Comparison of ENCODE assay signal across 8 cellular contexts in genomic region chr6:73516712-73517489, GRCh38. TPM values are rescaled to one million over a fixed set of nuclear protein-coding genes. Genes with fewer than 3 reads are reported as not detected.
DNase-seq lines count a peak whose midpoint lies in the region; ATAC-seq and TF ChIP-seq lines count a peak whose summit lies in the region.

No MANE protein-coding gene starts in this region.

- DNase-seq in activated naive CD4-positive, alpha-beta T cell treated with anti-CD3 and anti-CD28 coated beads for 36 hours = no peak
- no peak for DNase-seq in activated naive CD4-positive, alpha-beta T cell treated with Interleukin-2 at 50 U/mL for 16 hours
- DNase-seq in WERI-Rb-1 (no peak), glomerular visceral epithelial cell (ENCODE audit: extremely low spot score) (peak; percentile 16), upper lobe of right lung (no peak), hippocampal formation (lab: John Stamatoyannopoulos, UW) (no peak), posterior vena cava (ENCODE audit: low spot score) (no peak), NCI-H146 (lab: John Stamatoyannopoulos, UW) (no peak)

- no peaks in the 10 kb centered on the region for H3K9me3 Mint-ChIP-seq in activated naive CD4-positive, alpha-beta T cell treated with anti-CD3 and anti-CD28 coated beads for 36 hours

- peaks cover 37% of the 10 kb centered on the region for H3K4me1 ChIP-seq in upper lobe of right lung

- H3K27me3 Mint-ChIP-seq in activated naive CD4-positive, alpha-beta T cell treated with anti-CD3 and anti-CD28 coated beads for 36 hours (ENCODE audit: low read depth) = peaks cover 4% of the 10 kb centered on the region

- H3K36me3 ChIP-seq in WERI-Rb-1 (peaks cover 68% of the 10 kb centered on the region), upper lobe of right lung (peaks cover 64% of the 10 kb centered on the region)

- peak overlapping the region; percentile 14 for H3K27ac ChIP-seq in WERI-Rb-1
- H3K27ac ChIP-seq in upper lobe of right lung = peak overlapping the region; percentile 26

- peak overlapping the region; percentile 83 for H3K27ac Mint-ChIP-seq in activated naive CD4-positive, alpha-beta T cell treated with anti-CD3 and anti-CD28 coated beads for 36 hours

- H3K4me1 Mint-ChIP-seq in activated naive CD4-positive, alpha-beta T cell treated with anti-CD3 and anti-CD28 coated beads for 36 hours (ENCODE audit: low read depth) = peaks cover 20% of the 10 kb centered on the region

- peak overlapping the region; percentile 73 for H3K4me3 Mint-ChIP-seq in activated naive CD4-positive, alpha-beta T cell treated with anti-CD3 and anti-CD28 coated beads for 36 hours

- TF ChIP-seq CTCF in WERI-Rb-1 (IDR thresholded peaks at IDR 0.05; ENCODE audit: low read depth, low read length) (no peak), upper lobe of right lung (IDR thresholded peaks at IDR 0.05) (no peak)

- H3K36me3 Mint-ChIP-seq in activated naive CD4-positive, alpha-beta T cell treated with anti-CD3 and anti-CD28 coated beads for 36 hours (ENCODE audit: low read depth) = peaks cover 53% of the 10 kb centered on the region

- H3K4me3 ChIP-seq in WERI-Rb-1 (ENCODE audit: low read depth, low read length) = no peak overlapping the region
- H3K4me3 ChIP-seq in upper lobe of right lung = peak overlapping the region; percentile 15

- no peak for ATAC-seq in upper lobe of right lung

- CTCF ChIA-PET in activated naive CD4-positive, alpha-beta T cell treated with anti-CD3 and anti-CD28 coated beads for 36 hours (lab: Charles Lee) = interaction anchor here (1.2 to 5.2 kb wide), 3 partner anchors 89 to 95 kb away, joined by 3 to 44 read pairs (median 3); no protein-coding TSS in a partner anchor

- intact Hi-C loops in activated naive CD4-positive, alpha-beta T cell treated with anti-CD3 and anti-CD28 coated beads for 36 hours (cut with micrococcal nuclease) = no loop called here
- intact Hi-C loops in upper lobe of right lung (cut with DNase I) (loop anchor here (5.0 kb wide), 1 partner anchor 90 kb away; no protein-coding TSS in a partner anchor), posterior vena cava (cut with DNase I) (loop anchor here in 1 of 2 donors (5.0 kb wide), 1 partner anchor 95 kb away; no protein-coding TSS in a partner anchor)

- H3K27me3 ChIP-seq in WERI-Rb-1 (ENCODE audit: insufficient read depth, low read depth, severe bottlenecking) (no peaks in the 10 kb centered on the region), upper lobe of right lung (no peaks in the 10 kb centered on the region)

- H3K9me3 ChIP-seq in WERI-Rb-1 (ENCODE audit: severe bottlenecking) (no peaks in the 10 kb centered on the region), upper lobe of right lung (no peaks in the 10 kb centered on the region)

RNA-seq across cellular contexts. Expression of gene EEF1A1, which starts 3.9 kb away (rescaled TPM):
- total RNA-seq in activated naive CD4-positive, alpha-beta T cell treated with anti-CD3 and anti-CD28 coated beads for 36 hours = over 10,000 TPM; 18,342 to 18,732 TPM
- total RNA-seq in upper lobe of right lung (9,028 TPM), posterior vena cava (1,000 to 10,000 TPM; 7,949 to 8,333 TPM)

RNA-seq across cellular contexts. Expression of gene MTO1, which starts 55.4 kb away (rescaled TPM):
- total RNA-seq in activated naive CD4-positive, alpha-beta T cell treated with anti-CD3 and anti-CD28 coated beads for 36 hours = 10 to 100 TPM; 38.7 to 47.1 TPM
- total RNA-seq in upper lobe of right lung (23.1 TPM), posterior vena cava (10 to 100 TPM; 18.3 to 20.6 TPM)
